ENCODE assay signal across 1 cellular context in the genomic region with DNA sequence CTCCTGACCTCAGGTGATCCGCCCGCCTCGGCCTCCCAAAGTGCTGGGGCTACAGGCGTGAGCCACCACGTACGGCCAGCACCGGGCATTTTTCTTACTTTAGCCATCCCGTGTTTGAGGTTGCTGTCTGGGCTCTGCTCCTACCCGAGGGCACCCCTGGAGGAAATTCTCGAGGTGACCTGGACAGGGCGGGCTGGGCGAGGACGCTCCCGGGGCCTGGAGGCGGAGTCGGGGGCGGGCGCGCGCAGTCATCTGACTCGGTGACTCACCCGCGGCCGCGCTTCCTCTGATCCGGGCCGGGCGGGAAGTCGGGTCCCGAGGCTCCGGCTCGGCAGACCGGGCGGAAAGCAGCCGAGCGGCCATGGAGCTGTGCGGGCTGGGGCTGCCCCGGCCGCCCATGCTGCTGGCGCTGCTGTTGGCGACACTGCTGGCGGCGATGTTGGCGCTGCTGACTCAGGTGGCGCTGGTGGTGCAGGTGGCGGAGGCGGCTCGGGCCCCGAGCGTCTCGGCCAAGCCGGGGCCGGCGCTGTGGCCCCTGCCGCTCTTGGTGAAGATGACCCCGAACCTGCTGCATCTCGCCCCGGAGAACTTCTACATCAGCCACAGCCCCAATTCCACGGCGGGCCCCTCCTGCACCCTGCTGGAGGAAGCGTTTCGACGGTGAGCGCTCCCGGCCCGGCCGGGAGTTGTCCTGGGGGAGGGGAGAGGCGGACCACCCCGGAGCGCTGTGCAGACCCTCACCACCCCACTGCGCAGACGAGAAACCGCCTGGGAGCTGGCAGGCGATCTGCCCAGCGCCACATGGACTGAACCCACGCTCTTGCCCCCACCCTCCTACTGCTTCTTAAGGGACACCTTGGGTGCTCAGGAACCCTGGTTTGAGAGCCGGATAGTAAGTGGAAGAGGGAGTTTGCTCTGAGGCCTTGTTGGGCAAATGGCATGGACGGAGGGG.
A peak's percentile ranks its signal among the peaks of the same experiment; 100 is the strongest.
TF ChIP-seq lines count a peak whose summit lies in the region.

Gene HEXB (plus strand): TSS at position 334 of the 952 bp plus-strand sequence. CDS start 28 bp downstream, at position 362.

TF ChIP-seq in WTC11, 78 proteins besides CTCF, POLR2A, EP300 and RAD21 (continued from another document):
- TF ChIP-seq, protein P1, sequence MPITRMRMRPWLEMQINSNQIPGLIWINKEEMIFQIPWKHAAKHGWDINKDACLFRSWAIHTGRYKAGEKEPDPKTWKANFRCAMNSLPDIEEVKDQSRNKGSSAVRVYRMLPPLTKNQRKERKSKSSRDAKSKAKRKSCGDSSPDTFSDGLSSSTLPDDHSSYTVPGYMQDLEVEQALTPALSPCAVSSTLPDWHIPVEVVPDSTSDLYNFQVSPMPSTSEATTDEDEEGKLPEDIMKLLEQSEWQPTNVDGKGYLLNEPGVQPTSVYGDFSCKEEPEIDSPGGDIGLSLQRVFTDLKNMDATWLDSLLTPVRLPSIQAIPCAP (CRISPR knock-in tag; IDR thresholded peaks at IDR 0.05), result no peak
- TF ChIP-seq ZSCAN18 (CRISPR knock-in tag; IDR thresholded peaks at IDR 0.05) (0 out of 2 replicates have a peak, but pooled peaks have one; percentile 31), HMGA2 (CRISPR knock-in tag; IDR thresholded peaks at IDR 0.05) (no peak), ATF1 (CRISPR knock-in tag; IDR thresholded peaks at IDR 0.05) (no peak), MLX (CRISPR knock-in tag; IDR thresholded peaks at IDR 0.05) (no peak), FOXP4 (CRISPR knock-in tag; IDR thresholded peaks at IDR 0.05) (peak; percentile 34; the same call in 1 of the 2 replicates), USF2 (CRISPR knock-in tag; IDR thresholded peaks at IDR 0.05) (peak; percentile 88), TCF7 (CRISPR knock-in tag; IDR thresholded peaks at IDR 0.05; ENCODE audit: low read depth) (no peak), ATF3 (CRISPR knock-in tag; conservative IDR thresholded peaks at IDR 0.05) (no peak), ZNF121 (CRISPR knock-in tag; IDR thresholded peaks at IDR 0.05) (no peak), CREB1 (CRISPR knock-in tag; IDR thresholded peaks at IDR 0.05) (0 out of 2 replicates have a peak, but pooled peaks have one; percentile 38), USF1 (CRISPR knock-in tag; IDR thresholded peaks at IDR 0.05) (peak; percentile 82; the same call in 1 of the 2 replicates), ERG (CRISPR knock-in tag; IDR thresholded peaks at IDR 0.05) (no peak), TEAD1 (CRISPR knock-in tag; IDR thresholded peaks at IDR 0.05) (0 out of 2 replicates have a peak, but pooled peaks have one; percentile 25), CBFB (CRISPR knock-in tag; IDR thresholded peaks at IDR 0.05; ENCODE audit: low read depth) (no peak), RORB (CRISPR knock-in tag; IDR thresholded peaks at IDR 0.05) (no peak), HMGXB4 (CRISPR knock-in tag; IDR thresholded peaks at IDR 0.05) (peak; percentile 98), E2F5 (CRISPR knock-in tag; IDR thresholded peaks at IDR 0.05) (peak; percentile 88), ZNF232 (CRISPR knock-in tag; IDR thresholded peaks at IDR 0.05) (0 out of 2 replicates have a peak, but pooled peaks have one; percentile 59), ZNF263 (CRISPR knock-in tag; IDR thresholded peaks at IDR 0.05; ENCODE audit: low read depth) (no peak), ZNF425 (CRISPR knock-in tag; conservative IDR thresholded peaks at IDR 0.05) (no peak), ESRRA (CRISPR knock-in tag; IDR thresholded peaks at IDR 0.05; ENCODE audit: borderline replicate concordance) (0 out of 2 replicates have a peak, but pooled peaks have one; percentile 29), TEAD4 (CRISPR knock-in tag; IDR thresholded peaks at IDR 0.05) (no peak; the same call in 1 of the 2 replicates), ZNF219 (CRISPR knock-in tag; IDR thresholded peaks at IDR 0.05; ENCODE audit: borderline replicate concordance) (no peak; the same call in 1 of the 2 replicates), TP53 (CRISPR knock-in tag; IDR thresholded peaks at IDR 0.05) (peak; percentile 80; the same call in 1 of the 2 replicates), SP1 (CRISPR knock-in tag; conservative IDR thresholded peaks at IDR 0.05) (peak; percentile 80), ZNF423 (CRISPR knock-in tag; IDR thresholded peaks at IDR 0.05) (no peak), GABPB1 (CRISPR knock-in tag; IDR thresholded peaks at IDR 0.05) (0 out of 2 replicates have a peak, but pooled peaks have one; percentile 38), ELF4 (CRISPR knock-in tag; IDR thresholded peaks at IDR 0.05; ENCODE audit: low read depth) (no peak)
- TF ChIP-seq, protein P2, sequence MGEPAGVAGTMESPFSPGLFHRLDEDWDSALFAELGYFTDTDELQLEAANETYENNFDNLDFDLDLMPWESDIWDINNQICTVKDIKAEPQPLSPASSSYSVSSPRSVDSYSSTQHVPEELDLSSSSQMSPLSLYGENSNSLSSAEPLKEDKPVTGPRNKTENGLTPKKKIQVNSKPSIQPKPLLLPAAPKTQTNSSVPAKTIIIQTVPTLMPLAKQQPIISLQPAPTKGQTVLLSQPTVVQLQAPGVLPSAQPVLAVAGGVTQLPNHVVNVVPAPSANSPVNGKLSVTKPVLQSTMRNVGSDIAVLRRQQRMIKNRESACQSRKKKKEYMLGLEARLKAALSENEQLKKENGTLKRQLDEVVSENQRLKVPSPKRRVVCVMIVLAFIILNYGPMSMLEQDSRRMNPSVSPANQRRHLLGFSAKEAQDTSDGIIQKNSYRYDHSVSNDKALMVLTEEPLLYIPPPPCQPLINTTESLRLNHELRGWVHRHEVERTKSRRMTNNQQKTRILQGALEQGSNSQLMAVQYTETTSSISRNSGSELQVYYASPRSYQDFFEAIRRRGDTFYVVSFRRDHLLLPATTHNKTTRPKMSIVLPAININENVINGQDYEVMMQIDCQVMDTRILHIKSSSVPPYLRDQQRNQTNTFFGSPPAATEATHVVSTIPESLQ (CRISPR knock-in tag; IDR thresholded peaks at IDR 0.05), result no peak
- TF ChIP-seq, protein P3, sequence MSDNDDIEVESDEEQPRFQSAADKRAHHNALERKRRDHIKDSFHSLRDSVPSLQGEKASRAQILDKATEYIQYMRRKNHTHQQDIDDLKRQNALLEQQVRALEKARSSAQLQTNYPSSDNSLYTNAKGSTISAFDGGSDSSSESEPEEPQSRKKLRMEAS (CRISPR knock-in tag; IDR thresholded peaks at IDR 0.05), result peak; percentile 67; the same call in 1 of the 2 replicates
